ENCODE assay signal across 8 cellular contexts in the genomic region with DNA sequence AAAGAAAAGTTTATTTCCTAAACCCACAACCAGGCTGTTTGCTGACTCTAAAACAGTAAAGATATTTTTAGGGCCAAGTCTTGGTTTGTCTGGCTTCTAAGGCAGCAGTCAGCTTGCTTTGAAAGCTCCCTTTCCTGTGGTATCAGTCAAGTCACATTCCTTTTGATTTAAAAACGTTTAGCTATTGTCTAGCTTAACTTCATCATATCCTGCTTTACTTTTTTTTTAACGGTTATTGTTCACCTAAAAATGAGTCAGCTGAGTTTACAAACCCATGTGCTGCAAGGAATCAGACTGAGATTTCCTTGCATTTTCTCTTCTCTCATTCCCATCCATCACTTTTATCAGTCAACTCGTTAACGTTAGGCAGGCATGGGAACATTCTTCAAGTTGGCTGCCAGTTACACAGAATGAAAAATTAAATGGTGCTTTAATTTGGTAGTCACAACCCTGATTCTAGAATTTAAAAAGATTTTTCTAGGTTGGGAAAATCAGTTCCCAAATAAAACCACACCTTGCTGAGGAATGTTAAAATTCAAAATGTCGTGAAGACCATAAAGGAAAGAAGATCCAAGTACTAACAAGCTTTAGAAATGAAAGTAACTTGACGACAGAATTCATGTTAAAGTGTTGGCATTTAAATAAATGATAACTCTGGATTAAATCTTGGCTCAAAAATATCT. TPM values are rescaled to one million over a fixed set of nuclear protein-coding genes. Genes with fewer than 3 reads are reported as not detected.
DNase-seq lines count a peak whose midpoint lies in the region; ATAC-seq and TF ChIP-seq lines count a peak whose summit lies in the region.

No MANE protein-coding gene starts in this region.

- TF ChIP-seq CTCF in GM23338 (conservative IDR thresholded peaks at IDR 0.05; ENCODE audit: low read depth in 2 of 2) (no peak), fibroblast of pulmonary artery (IDR thresholded peaks at IDR 0.05; ENCODE audit: low read length, missing control alignments) (no peak)

- peaks cover 37% of the 10 kb centered on the region for H4K20me1 ChIP-seq in GM23338 (replicated peaks; ENCODE audit: insufficient read depth)

- intact Hi-C loops in sciatic nerve (cut with DNase I), result no loop called here

- no peak overlapping the region for H3K4me3 Mint-ChIP-seq in GM23338
- peak overlapping the region; percentile 64 for H3K4me3 Mint-ChIP-seq in T-helper 1 cell treated with Interleukin-12 subunit alpha and Interleukin-12 subunit beta and Interleukin-4 antibody, amounts not matched to agents 30 μg/mL and 1 μg/mL, for 36 hours

- peaks cover 88% of the 10 kb centered on the region for H3K79me2 ChIP-seq in GM23338 (replicated peaks; ENCODE audit: insufficient read depth)

- no peaks in the 10 kb centered on the region for H3K9me2 ChIP-seq in GM23338 (ENCODE audit: insufficient read depth)

- H3K27ac Mint-ChIP-seq in GM23338, result 0 out of 2 replicates have a peak overlapping the region, but pooled peaks have one; percentile 41
- peak overlapping the region; percentile 73 for H3K27ac Mint-ChIP-seq in T-helper 1 cell treated with Interleukin-12 subunit alpha and Interleukin-12 subunit beta and Interleukin-4 antibody, amounts not matched to agents 30 μg/mL and 1 μg/mL, for 36 hours

- peaks cover 50% of the 10 kb centered on the region for H3K4me1 Mint-ChIP-seq in GM23338
- H3K4me1 Mint-ChIP-seq in T-helper 1 cell treated with Interleukin-12 subunit alpha and Interleukin-12 subunit beta and Interleukin-4 antibody, amounts not matched to agents 30 μg/mL and 1 μg/mL, for 36 hours (ENCODE audit: low read depth), result peaks cover 69% of the 10 kb centered on the region

- peak overlapping the region; percentile 6; the same call in 1 of the 2 replicates for H3K4me2 ChIP-seq in GM23338

- no peak overlapping the region for H2AFZ ChIP-seq in GM23338

- DNase-seq in GM23338 (ENCODE audit: low spot score) (peak; percentile 25), fibroblast of pulmonary artery (ENCODE audit: low read depth) (peak; percentile 96), sciatic nerve (ENCODE audit: low spot score) (no peak), superior temporal gyrus (ENCODE audit: extremely low spot score) (no peak), CD1c-positive myeloid dendritic cell (ENCODE audit: extremely low spot score) (no peak)

- H3K4me3 ChIP-seq in GM23338 (no peak overlapping the region), fibroblast of pulmonary artery (replicated peaks; ENCODE audit: low read depth, low read length) (peak overlapping the region; percentile 30)

- H3K27me3 ChIP-seq in GM23338 (ENCODE audit: insufficient read depth), result no peaks in the 10 kb centered on the region

- no peak for TF ChIP-seq POLR2A in GM18505 (IDR thresholded peaks at IDR 0.05; ENCODE audit: borderline replicate concordance, extremely low read depth, insufficient read depth, insufficient read length)

- H3K27ac ChIP-seq in GM23338 (ENCODE audit: low read depth), result no peak overlapping the region

- no peaks in the 10 kb centered on the region; the same call in 1 of the 2 replicates for H3K36me3 ChIP-seq in GM23338 (ENCODE audit: insufficient read depth)

- H3K27me3 Mint-ChIP-seq in GM23338 (ENCODE audit: insufficient read depth, low read depth, poor library complexity), result peaks cover 5% of the 10 kb centered on the region
- H3K27me3 Mint-ChIP-seq in T-helper 1 cell treated with Interleukin-12 subunit alpha and Interleukin-12 subunit beta and Interleukin-4 antibody, amounts not matched to agents 30 μg/mL and 1 μg/mL, for 36 hours (ENCODE audit: low read depth), result no peaks in the 10 kb centered on the region

- peaks cover 19% of the 10 kb centered on the region for H3K9me3 Mint-ChIP-seq in GM23338
- H3K9me3 Mint-ChIP-seq in T-helper 1 cell treated with Interleukin-12 subunit alpha and Interleukin-12 subunit beta and Interleukin-4 antibody, amounts not matched to agents 30 μg/mL and 1 μg/mL, for 36 hours, result no peaks in the 10 kb centered on the region

- peaks cover 30% of the 10 kb centered on the region for H3K36me3 Mint-ChIP-seq in GM23338 (ENCODE audit: low read depth)
- H3K36me3 Mint-ChIP-seq in T-helper 1 cell treated with Interleukin-12 subunit alpha and Interleukin-12 subunit beta and Interleukin-4 antibody, amounts not matched to agents 30 μg/mL and 1 μg/mL, for 36 hours (ENCODE audit: low read depth), result peaks cover 4% of the 10 kb centered on the region

- ATAC-seq in GM23338, result no peak
- peak; percentile 23 for ATAC-seq in sciatic nerve
- ATAC-seq in HG03280 (IDR thresholded peaks at IDR 0.05; ENCODE audit: unreplicated experiment), result no peak
- ATAC-seq in GM18505 (IDR thresholded peaks at IDR 0.05; ENCODE audit: unreplicated experiment), result no peak

- H3K4me1 ChIP-seq in GM23338 (ENCODE audit: insufficient read depth), result peaks cover 30% of the 10 kb centered on the region

- no peaks in the 10 kb centered on the region for H3F3A ChIP-seq in GM23338 (replicated peaks; ENCODE audit: low read depth)

TF ChIP-seq in GM23338, 12 proteins besides CTCF, POLR2A, EP300 and RAD21 (continues in another document):
- TF ChIP-seq EZH2 (IDR thresholded peaks at IDR 0.05; ENCODE audit: low read depth, unreplicated experiment), result no peak
- no peak for TF ChIP-seq ZNF114 (CRISPR knock-in tag; IDR thresholded peaks at IDR 0.05)
- TF ChIP-seq CREB1 (CRISPR knock-in tag; IDR thresholded peaks at IDR 0.05; ENCODE audit: low read depth), result no peak
- TF ChIP-seq STAT1 (IDR thresholded peaks at IDR 0.05; ENCODE audit: unreplicated experiment), result no peak
- no peak for TF ChIP-seq ZNF331 (CRISPR knock-in tag; IDR thresholded peaks at IDR 0.05; ENCODE audit: low read depth)
- TF ChIP-seq, protein P1, sequence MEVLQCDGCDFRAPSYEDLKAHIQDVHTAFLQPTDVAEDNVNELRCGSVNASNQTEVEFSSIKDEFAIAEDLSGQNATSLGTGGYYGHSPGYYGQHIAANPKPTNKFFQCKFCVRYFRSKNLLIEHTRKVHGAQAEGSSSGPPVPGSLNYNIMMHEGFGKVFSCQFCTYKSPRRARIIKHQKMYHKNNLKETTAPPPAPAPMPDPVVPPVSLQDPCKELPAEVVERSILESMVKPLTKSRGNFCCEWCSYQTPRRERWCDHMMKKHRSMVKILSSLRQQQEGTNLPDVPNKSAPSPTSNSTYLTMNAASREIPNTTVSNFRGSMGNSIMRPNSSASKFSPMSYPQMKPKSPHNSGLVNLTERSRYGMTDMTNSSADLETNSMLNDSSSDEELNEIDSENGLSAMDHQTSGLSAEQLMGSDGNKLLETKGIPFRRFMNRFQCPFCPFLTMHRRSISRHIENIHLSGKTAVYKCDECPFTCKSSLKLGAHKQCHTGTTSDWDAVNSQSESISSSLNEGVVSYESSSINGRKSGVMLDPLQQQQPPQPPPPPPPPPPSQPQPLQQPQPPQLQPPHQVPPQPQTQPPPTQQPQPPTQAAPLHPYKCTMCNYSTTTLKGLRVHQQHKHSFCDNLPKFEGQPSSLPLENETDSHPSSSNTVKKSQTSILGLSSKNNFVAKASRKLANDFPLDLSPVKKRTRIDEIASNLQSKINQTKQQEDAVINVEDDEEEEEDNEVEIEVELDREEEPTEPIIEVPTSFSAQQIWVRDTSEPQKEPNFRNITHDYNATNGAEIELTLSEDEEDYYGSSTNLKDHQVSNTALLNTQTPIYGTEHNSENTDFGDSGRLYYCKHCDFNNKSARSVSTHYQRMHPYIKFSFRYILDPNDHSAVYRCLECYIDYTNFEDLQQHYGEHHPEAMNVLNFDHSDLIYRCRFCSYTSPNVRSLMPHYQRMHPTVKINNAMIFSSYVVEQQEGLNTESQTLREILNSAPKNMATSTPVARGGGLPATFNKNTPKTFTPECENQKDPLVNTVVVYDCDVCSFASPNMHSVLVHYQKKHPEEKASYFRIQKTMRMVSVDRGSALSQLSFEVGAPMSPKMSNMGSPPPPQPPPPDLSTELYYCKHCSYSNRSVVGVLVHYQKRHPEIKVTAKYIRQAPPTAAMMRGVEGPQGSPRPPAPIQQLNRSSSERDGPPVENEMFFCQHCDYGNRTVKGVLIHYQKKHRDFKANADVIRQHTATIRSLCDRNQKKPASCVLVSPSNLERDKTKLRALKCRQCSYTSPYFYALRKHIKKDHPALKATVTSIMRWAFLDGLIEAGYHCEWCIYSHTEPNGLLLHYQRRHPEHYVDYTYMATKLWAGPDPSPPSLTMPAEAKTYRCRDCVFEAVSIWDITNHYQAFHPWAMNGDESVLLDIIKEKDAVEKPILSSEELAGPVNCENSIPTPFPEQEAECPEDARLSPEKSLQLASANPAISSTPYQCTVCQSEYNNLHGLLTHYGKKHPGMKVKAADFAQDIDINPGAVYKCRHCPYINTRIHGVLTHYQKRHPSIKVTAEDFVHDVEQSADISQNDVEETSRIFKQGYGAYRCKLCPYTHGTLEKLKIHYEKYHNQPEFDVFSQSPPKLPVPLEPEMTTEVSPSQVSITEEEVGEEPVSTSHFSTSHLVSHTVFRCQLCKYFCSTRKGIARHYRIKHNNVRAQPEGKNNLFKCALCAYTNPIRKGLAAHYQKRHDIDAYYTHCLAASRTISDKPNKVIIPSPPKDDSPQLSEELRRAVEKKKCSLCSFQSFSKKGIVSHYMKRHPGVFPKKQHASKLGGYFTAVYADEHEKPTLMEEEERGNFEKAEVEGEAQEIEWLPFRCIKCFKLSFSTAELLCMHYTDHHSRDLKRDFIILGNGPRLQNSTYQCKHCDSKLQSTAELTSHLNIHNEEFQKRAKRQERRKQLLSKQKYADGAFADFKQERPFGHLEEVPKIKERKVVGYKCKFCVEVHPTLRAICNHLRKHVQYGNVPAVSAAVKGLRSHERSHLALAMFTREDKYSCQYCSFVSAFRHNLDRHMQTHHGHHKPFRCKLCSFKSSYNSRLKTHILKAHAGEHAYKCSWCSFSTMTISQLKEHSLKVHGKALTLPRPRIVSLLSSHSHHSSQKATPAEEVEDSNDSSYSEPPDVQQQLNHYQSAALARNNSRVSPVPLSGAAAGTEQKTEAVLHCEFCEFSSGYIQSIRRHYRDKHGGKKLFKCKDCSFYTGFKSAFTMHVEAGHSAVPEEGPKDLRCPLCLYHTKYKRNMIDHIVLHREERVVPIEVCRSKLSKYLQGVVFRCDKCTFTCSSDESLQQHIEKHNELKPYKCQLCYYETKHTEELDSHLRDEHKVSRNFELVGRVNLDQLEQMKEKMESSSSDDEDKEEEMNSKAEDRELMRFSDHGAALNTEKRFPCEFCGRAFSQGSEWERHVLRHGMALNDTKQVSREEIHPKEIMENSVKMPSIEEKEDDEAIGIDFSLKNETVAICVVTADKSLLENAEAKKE (CRISPR knock-in tag; IDR thresholded peaks at IDR 0.05), result no peak

RNA-seq across cellular contexts. Expression of a gene that starts 45.9 kb away (rescaled TPM):
- 169 and 180 TPM in 2 replicates for total RNA-seq in GM23338 (2014; rRNA removed; shearing (Covaris generic))
- polyA plus RNA-seq in GM23338 (2016; fragmentation: Nextera tagmentation; extraction: Ambion mirVana), result 66.9 and 83.3 TPM in 2 replicates
- 115 TPM for total RNA-seq in sciatic nerve

Comparison
In these comparisons a context has a peak if more than half of its experiments do, and no peak if none do; other contexts are left out.
1. DNase-seq: peak in GM23338 (single experiment) and fibroblast of pulmonary artery (single experiment); none in sciatic nerve (single experiment), superior temporal gyrus (single experiment) and CD1c-positive myeloid dendritic cell (single experiment).